30 cellular contexts compared by ENCODE assay signal in the genomic region with DNA sequence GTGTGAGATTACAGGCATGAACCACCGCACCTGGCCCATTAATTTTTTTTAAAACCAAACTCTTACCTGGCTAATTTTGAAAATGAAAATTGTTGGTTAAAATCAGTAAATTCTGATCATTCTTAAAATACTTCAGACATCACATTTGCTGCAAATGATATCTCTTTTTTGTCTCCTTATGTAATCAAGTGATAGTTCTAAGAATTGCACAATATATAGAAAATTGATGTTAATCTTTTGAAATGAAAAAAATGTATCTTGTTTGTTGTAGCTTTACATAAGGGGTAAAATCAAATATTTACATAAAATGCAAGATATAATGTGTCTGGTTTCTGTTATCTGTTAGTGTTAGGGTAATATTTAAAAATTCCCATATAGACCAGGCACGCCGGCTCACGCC. TPM values are rescaled to one million over a fixed set of nuclear protein-coding genes. Genes with fewer than 3 reads are reported as not detected.
"Had no signal": no experiment of that assay in that cellular context is flagged by ENCODE, and none has a peak within 500 bp of the region (broad histone marks: within the 10 kb centered on the region; RNA-seq: fewer than 3 reads in every experiment).

No MANE protein-coding gene starts in this region.

- ATAC-seq: foreskin keratinocyte; gastroesophageal sphincter; heart left ventricle; left cardiac atrium; left lung; naive thymus-derived CD8-positive, alpha-beta T cell; stimulated activated effector memory CD8-positive, alpha-beta T cell treated with anti-CD3 and anti-CD28 coated beads, Interleukin-12 subunit alpha, Interleukin-12 subunit beta, amount 100 ng/mL, for 72 hours had no signal

- H3K9me3 ChIP-seq: esophagus muscularis mucosa, gastroesophageal sphincter, heart left ventricle, left lung, prostate gland, right atrium auricular region, sigmoid colon, stomach, thyroid gland had no signal

- FAIRE-seq: colon had no signal

- H3K27ac Mint-ChIP-seq: dendritic cell treated with granulocyte-macrophage colony-stimulating factor and Interleukin-4, amounts not matched to agents 40 ng/mL and 50 ng/mL, for 4 days; endodermal cell; mesothelial cell of epicardium; nephron progenitor cell; stimulated activated effector memory CD8-positive, alpha-beta T cell treated with anti-CD3 and anti-CD28 coated beads, Interleukin-12 subunit alpha, Interleukin-12 subunit beta, amount 100 ng/mL, for 72 hours; type B pancreatic cell had no signal

- H3K27ac ChIP-seq: esophagus muscularis mucosa, foreskin keratinocyte, gastroesophageal sphincter, heart left ventricle, hepatocyte, left lung, prostate gland, right atrium auricular region, sigmoid colon, stomach, thyroid gland had no signal

- H3K4me2 ChIP-seq: hepatocyte had no signal

- H3K4me1 ChIP-seq: prostate gland had no signal

- H3K4me3 ChIP-seq: esophagus muscularis mucosa, gastroesophageal sphincter, heart left ventricle, hepatocyte, left lung, prostate gland, right atrium auricular region, sigmoid colon, stomach, thyroid gland had no signal

- H3K4me3 Mint-ChIP-seq: dendritic cell treated with granulocyte-macrophage colony-stimulating factor and Interleukin-4, amounts not matched to agents 40 ng/mL and 50 ng/mL, for 4 days; endodermal cell; mesothelial cell of epicardium; naive thymus-derived CD8-positive, alpha-beta T cell; nephron progenitor cell; stimulated activated effector memory CD8-positive, alpha-beta T cell treated with anti-CD3 and anti-CD28 coated beads, Interleukin-12 subunit alpha, Interleukin-12 subunit beta, amount 100 ng/mL, for 72 hours; type B pancreatic cell had no signal

- H2AFZ ChIP-seq: hepatocyte had no signal

- H3K27me3 Mint-ChIP-seq: dendritic cell treated with granulocyte-macrophage colony-stimulating factor and Interleukin-4, amounts not matched to agents 40 ng/mL and 50 ng/mL, for 4 days; naive thymus-derived CD8-positive, alpha-beta T cell; type B pancreatic cell had no signal

- H3K27me3 ChIP-seq: esophagus muscularis mucosa, foreskin keratinocyte, gastroesophageal sphincter, heart left ventricle, hepatocyte, left lung, right atrium auricular region, sigmoid colon, stomach, thyroid gland had no signal

- H3K9me3 Mint-ChIP-seq: dendritic cell treated with granulocyte-macrophage colony-stimulating factor and Interleukin-4, amounts not matched to agents 40 ng/mL and 50 ng/mL, for 4 days; endodermal cell; naive thymus-derived CD8-positive, alpha-beta T cell; nephron progenitor cell; stimulated activated effector memory CD8-positive, alpha-beta T cell treated with anti-CD3 and anti-CD28 coated beads, Interleukin-12 subunit alpha, Interleukin-12 subunit beta, amount 100 ng/mL, for 72 hours; type B pancreatic cell had no signal

- DNase-seq: effector CD8-positive, alpha-beta T cell; endodermal cell; foreskin keratinocyte; heart left ventricle; left cardiac atrium; mesenchymal stem cell; naive thymus-derived CD8-positive, alpha-beta T cell; nephron progenitor cell; nucleus accumbens; sigmoid colon; stimulated activated CD4-positive, alpha-beta T cell treated with anti-CD3 and anti-CD28 coated beads, Interleukin-2, amount 100 ng/mL, for 24 hours; stimulated activated CD4-positive, alpha-beta T cell treated with anti-CD3 and anti-CD28 coated beads, Interleukin-4, amount 100 ng/mL, for 24 hours; stimulated activated naive CD4-positive, alpha-beta T cell treated with Interleukin-2 at 50 U/mL for 16 hours; stomach; thyroid gland had no signal

- H3K36me3 ChIP-seq: prostate gland, thyroid gland had no signal

RNA-seq across cellular contexts. Expression of a gene that starts 20.9 kb away (rescaled TPM):
- total RNA-seq: epithelial cell of proximal tubule, kidney epithelial cell, lung microvascular endothelial cell, osteocyte had no signal
